Comparison of ENCODE assay signal across 25 cellular contexts in the genomic region with DNA sequence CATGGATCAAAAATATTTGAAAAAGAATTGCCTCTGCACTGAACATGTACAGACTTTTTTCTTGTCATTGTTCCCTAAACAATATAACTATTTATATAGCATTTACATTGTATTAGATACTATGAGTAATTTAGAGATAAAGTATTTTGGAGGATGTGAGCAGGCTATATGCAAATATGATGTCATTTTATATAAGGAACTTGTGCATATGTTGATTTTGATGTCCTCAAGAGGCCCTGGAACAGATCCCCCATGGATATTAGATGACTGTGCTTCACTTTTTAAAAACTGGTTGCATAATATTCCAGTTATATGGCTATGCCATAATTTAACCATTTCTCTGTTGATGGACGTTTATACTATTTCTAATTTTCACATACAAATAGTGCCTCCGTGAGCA.
"Had no signal": no experiment of that assay in that cellular context is flagged by ENCODE, and none has a peak within 500 bp of the region (broad histone marks: within the 10 kb centered on the region; RNA-seq: fewer than 3 reads in every experiment).

No MANE protein-coding gene starts in this region.

- H3K27ac Mint-ChIP-seq: natural killer cell; stimulated activated naive CD8-positive, alpha-beta T cell treated with anti-CD3 and anti-CD28 coated beads, Interleukin-15, Interleukin-2, amounts not matched to agents 100 ng/mL and 50 ng/mL, for 24 hours had no signal

- H3K4me3 Mint-ChIP-seq: effector memory CD8-positive, alpha-beta T cell; natural killer cell; stimulated activated memory B cell treated with anti-CD40 and anti-IgM and Interleukin-4, amounts not matched to agents 10 μg/mL and 1 μg/mL and 100 μg/mL, for 72 hours; stimulated activated naive CD8-positive, alpha-beta T cell treated with anti-CD3 and anti-CD28 coated beads, Interleukin-15, Interleukin-2, amounts not matched to agents 100 ng/mL and 50 ng/mL, for 24 hours had no signal

- H3K27me3 Mint-ChIP-seq: effector memory CD8-positive, alpha-beta T cell; stimulated activated memory B cell treated with anti-CD40 and anti-IgM and Interleukin-4, amounts not matched to agents 10 μg/mL and 1 μg/mL and 100 μg/mL, for 72 hours; stimulated activated naive CD8-positive, alpha-beta T cell treated with anti-CD3 and anti-CD28 coated beads, Interleukin-15, Interleukin-2, amounts not matched to agents 100 ng/mL and 50 ng/mL, for 24 hours had no signal

- H3K4me3 ChIP-seq: esophagus squamous epithelium, ovary, psoas muscle, sigmoid colon, thoracic aorta, tibial nerve, upper lobe of left lung, uterus had no signal

- H3K9me3 ChIP-seq: esophagus squamous epithelium, ovary, psoas muscle, sigmoid colon, thoracic aorta, uterus had no signal

- H3K4me1 ChIP-seq: esophagus squamous epithelium, uterus had no signal

- H3K27me3 ChIP-seq: esophagus squamous epithelium, ovary, sigmoid colon, tibial nerve, upper lobe of left lung, uterus had no signal

- H3K36me3 Mint-ChIP-seq: natural killer cell had no signal

- H3K9me3 Mint-ChIP-seq: effector memory CD8-positive, alpha-beta T cell; natural killer cell; stimulated activated memory B cell treated with anti-CD40 and anti-IgM and Interleukin-4, amounts not matched to agents 10 μg/mL and 1 μg/mL and 100 μg/mL, for 72 hours; stimulated activated naive CD8-positive, alpha-beta T cell treated with anti-CD3 and anti-CD28 coated beads, Interleukin-15, Interleukin-2, amounts not matched to agents 100 ng/mL and 50 ng/mL, for 24 hours had no signal

- ATAC-seq: effector memory CD8-positive, alpha-beta T cell; natural killer cell; psoas muscle; right cardiac atrium; stimulated activated memory B cell treated with anti-CD40 and anti-IgM and Interleukin-4, amounts not matched to agents 10 μg/mL and 1 μg/mL and 100 μg/mL, for 72 hours had no signal

- H3K27ac ChIP-seq: esophagus squamous epithelium, ovary, psoas muscle, sigmoid colon, tibial nerve, upper lobe of left lung had no signal

- DNase-seq: cortex of kidney; effector memory CD8-positive, alpha-beta T cell; erythroblast; esophagus squamous epithelium; foreskin melanocyte; glutamatergic neuron; hypothalamus; mammary epithelial cell; mesendoderm; midbrain; natural killer cell; occipital lobe; ovary; posterior cingulate gyrus; psoas muscle; right cardiac atrium; sigmoid colon; stimulated activated CD4-positive, alpha-beta T cell treated with anti-CD3 and anti-CD28 coated beads, Interleukin-2, amount 100 ng/mL, for 24 hours; stimulated activated CD4-positive, alpha-beta T cell treated with anti-CD3 and anti-CD28 coated beads, Interleukin-4, amount 100 ng/mL, for 24 hours; upper lobe of left lung; uterus had no signal

- H3K36me3 ChIP-seq: esophagus squamous epithelium, ovary, sigmoid colon, thoracic aorta, tibial nerve, upper lobe of left lung, uterus had no signal
